ENCODE assay signal across 9 cellular contexts in the genomic region with DNA sequence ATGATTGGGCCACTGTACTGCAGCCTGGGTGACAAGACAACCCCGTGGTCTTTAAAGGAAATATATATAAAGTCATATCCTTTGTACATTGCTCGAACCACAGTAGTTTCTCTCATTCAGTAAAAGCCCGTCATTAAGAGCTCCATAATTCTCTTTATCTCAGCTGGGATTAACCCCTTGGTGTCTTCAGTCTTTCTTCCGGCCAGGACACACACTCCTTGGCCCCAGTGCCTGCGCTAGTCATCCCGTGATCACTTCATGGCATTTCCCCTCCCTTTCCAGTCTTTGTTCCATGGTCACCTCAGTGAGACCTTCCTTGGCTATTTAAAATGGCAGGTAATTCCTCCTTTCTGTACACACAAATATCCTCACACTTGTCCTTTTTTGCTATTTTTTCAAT. TPM values are rescaled to one million over a fixed set of nuclear protein-coding genes. Genes with fewer than 3 reads are reported as not detected.
DNase-seq lines count a peak whose midpoint lies in the region; ATAC-seq and TF ChIP-seq lines count a peak whose summit lies in the region.
"Had no signal": no experiment of that assay in that cellular context is flagged by ENCODE, and none has a peak within 500 bp of the region (broad histone marks: within the 10 kb centered on the region; RNA-seq: fewer than 3 reads in every experiment).

No MANE protein-coding gene starts in this region.

- no peak for TF ChIP-seq POLR2A in GM18505 (IDR thresholded peaks at IDR 0.05; ENCODE audit: borderline replicate concordance, extremely low read depth, insufficient read depth, insufficient read length)

- H3K36me3 Mint-ChIP-seq in T-cell = peaks cover 61% of the 10 kb centered on the region
- H3K36me3 Mint-ChIP-seq in endothelial cell (ENCODE audit: low read depth, unreplicated experiment) = peaks cover 42% of the 10 kb centered on the region

- H3K4me3 ChIP-seq in heart right ventricle = peak overlapping the region in 2 of 10 donors; percentile 9

- peaks cover 0 to 70% (median 43%) of the 10 kb centered on the region in 9 donors for H3K36me3 ChIP-seq in heart right ventricle

- H3K9me3 Mint-ChIP-seq in T-cell (no peaks in the 10 kb centered on the region), endothelial cell (ENCODE audit: unreplicated experiment) (no peaks in the 10 kb centered on the region)
- no peaks in the 10 kb centered on the region for H3K9me3 Mint-ChIP-seq in stimulated activated naive CD8-positive, alpha-beta T cell treated with anti-CD3 and anti-CD28 coated beads, Interleukin-15, amount 100 ng/mL, for 72 hours

- H3K27ac Mint-ChIP-seq in T-cell (peak overlapping the region; percentile 48 to 56), endothelial cell (ENCODE audit: unreplicated experiment) (peak overlapping the region; percentile 79)
- peak overlapping the region; percentile 61 to 64 for H3K27ac Mint-ChIP-seq in stimulated activated naive CD8-positive, alpha-beta T cell treated with anti-CD3 and anti-CD28 coated beads, Interleukin-15, amount 100 ng/mL, for 72 hours

- no peaks in the 10 kb centered on the region for H3K9me3 ChIP-seq in heart right ventricle

- H3K4me3 Mint-ChIP-seq in T-cell (peak overlapping the region; percentile 24 to 93 (median 31)), endothelial cell (ENCODE audit: unreplicated experiment) (peak overlapping the region; percentile 75)
- peak overlapping the region; percentile 79 to 80 for H3K4me3 Mint-ChIP-seq in stimulated activated naive CD8-positive, alpha-beta T cell treated with anti-CD3 and anti-CD28 coated beads, Interleukin-15, amount 100 ng/mL, for 72 hours

- peak overlapping the region; percentile 15 to 78 (median 60) for H3K27ac ChIP-seq in heart right ventricle

- TF ChIP-seq CTCF in heart right ventricle (IDR thresholded peaks at IDR 0.05) (no peak), endothelial cell (IDR thresholded peaks at IDR 0.05; ENCODE audit: unreplicated experiment) (no peak)

- H3K4me1 Mint-ChIP-seq in T-cell (peaks cover 68 to 74% (median 69%) of the 10 kb centered on the region in 3 donors), endothelial cell (ENCODE audit: unreplicated experiment) (peaks cover 47% of the 10 kb centered on the region)
- peaks cover 80% of the 10 kb centered on the region for H3K4me1 Mint-ChIP-seq in stimulated activated naive CD8-positive, alpha-beta T cell treated with anti-CD3 and anti-CD28 coated beads, Interleukin-15, amount 100 ng/mL, for 72 hours

- DNase-seq in heart right ventricle (no peak), left cardiac atrium (no peak), T-cell (no peak), endothelial cell (ENCODE audit: low spot score) (no peak), HuH-7 (ENCODE audit: low spot score) (no peak), DMS79 (lab: John Stamatoyannopoulos, UW) (no peak)
- no peak for DNase-seq in stimulated activated naive CD8-positive, alpha-beta T cell treated with anti-CD3 and anti-CD28 coated beads, Interleukin-15, amount 100 ng/mL, for 72 hours
- DNase-seq: Kasumi-1 had no signal

- intact Hi-C loops in heart right ventricle (cut with DNase I) (no loop called here), left cardiac atrium (cut with DNase I) (no loop called here)

- ATAC-seq in heart right ventricle (no peak), left cardiac atrium (no peak), T-cell (replicated peaks in 1 of 4) (no peak), GM18505 (IDR thresholded peaks at IDR 0.05; ENCODE audit: unreplicated experiment) (no peak)
- ATAC-seq in stimulated activated naive CD8-positive, alpha-beta T cell treated with anti-CD3 and anti-CD28 coated beads, Interleukin-15, amount 100 ng/mL, for 72 hours = no peak

- no peaks in the 10 kb centered on the region for H3K27me3 ChIP-seq in heart right ventricle

- CTCF ChIA-PET in T-cell (lab: Charles Lee) = no interaction called here

- H3K27me3 Mint-ChIP-seq in T-cell = no peaks in the 10 kb centered on the region
- H3K27me3 Mint-ChIP-seq in endothelial cell (ENCODE audit: unreplicated experiment) = peaks cover 11% of the 10 kb centered on the region
- H3K27me3 Mint-ChIP-seq in stimulated activated naive CD8-positive, alpha-beta T cell treated with anti-CD3 and anti-CD28 coated beads, Interleukin-15, amount 100 ng/mL, for 72 hours = no peaks in the 10 kb centered on the region

- POLR2A ChIA-PET in T-cell (lab: Charles Lee) = interaction anchor here in 1 of 2 donors (0.9 kb wide), 1 partner anchor 8 kb away, joined by 4 read pairs; no protein-coding TSS in a partner anchor

- H3K4me1 ChIP-seq in heart right ventricle = peaks cover 12 to 75% (median 55%) of the 10 kb centered on the region in 9 donors

- 34 to 39% methylated on average over 6 of the region's 6 CpGs for WGBS in heart right ventricle, 2 donors

RNA-seq across cellular contexts. Expression of gene RPL35A, which starts 3.3 kb away (rescaled TPM):
- total RNA-seq in heart right ventricle (100 to 1,000 TPM; 674 to 856 (median 795) TPM), left cardiac atrium (100 to 1,000 TPM; 716 to 727 TPM), T-cell (1,000 to 10,000 TPM; 1,657 to 1,935 (median 1,760) TPM), endothelial cell (ENCODE audit: unreplicated experiment) (1,090 TPM)
- polyA plus RNA-seq in heart right ventricle = 1,000 to 10,000 TPM; 1,199 to 1,493 TPM

RNA-seq across cellular contexts. Expression of gene LMLN, which starts 6.7 kb away (rescaled TPM):
- total RNA-seq in heart right ventricle (10 to 100 TPM in 7 of 10 donors, 1 to 10 TPM in 3; 8.7 to 15.2 (median 11.0) TPM), left cardiac atrium (1 to 10 TPM; 6.9 to 7.0 TPM), T-cell (1 to 10 TPM; 3.7 to 8.2 (median 5.5) TPM), endothelial cell (ENCODE audit: unreplicated experiment) (7.1 TPM)
- 1 to 10 TPM; 2.0 to 3.1 TPM for polyA plus RNA-seq in heart right ventricle
